In the genomic region with DNA sequence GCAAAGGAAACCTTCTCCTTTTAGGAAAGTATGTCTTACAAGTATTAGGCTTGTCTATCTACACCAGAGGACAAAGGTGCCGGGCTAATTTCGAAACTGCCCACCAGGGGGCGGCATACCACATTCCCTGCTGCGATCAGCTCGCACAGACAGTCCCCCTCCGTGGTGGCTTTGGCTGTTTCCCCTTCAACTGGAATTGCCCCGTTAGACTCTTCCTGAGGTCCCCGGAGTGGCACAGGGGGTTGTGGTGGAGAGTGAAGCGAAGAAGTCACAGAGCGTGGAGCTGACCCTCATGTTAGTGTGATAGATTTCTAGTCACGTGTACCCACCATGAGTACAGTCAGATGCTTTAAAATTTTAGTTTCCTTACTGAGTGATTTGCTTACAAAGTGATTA, we compare ENCODE assay signal across 8 cellular contexts. TPM values are rescaled to one million over a fixed set of nuclear protein-coding genes. Genes with fewer than 3 reads are reported as not detected.
DNase-seq lines count a peak whose midpoint lies in the region; TF ChIP-seq lines count a peak whose summit lies in the region.

No MANE protein-coding gene starts in this region.

- CTCF ChIA-PET in activated naive CD4-positive, alpha-beta T cell treated with anti-CD3 and anti-CD28 coated beads, Interleukin-2, amount 10 ng/mL, durations not matched to agents 7 days and 5 days (lab: Charles Lee): interaction anchor here (0.7 to 6.6 kb wide), 29 partner anchors 10 to 408 kb away, joined by 3 to 163 read pairs (median 7); partner anchors contain the start of genes PTTG1 and SLU7

- H3K36me3 ChIP-seq in MG63 (no peaks in the 10 kb centered on the region), thymus (ENCODE audit: control insufficient read depth, insufficient read depth) (no peaks in the 10 kb centered on the region)

- intact Hi-C loops in head of caudate nucleus (cut with DNase I): no loop called here

- under 1% methylated on average over 11 of the region's 11 CpGs for WGBS in thymus

- peak; percentile 96 for TF ChIP-seq CTCF in osteocyte (IDR thresholded peaks at IDR 0.05)

- no peaks in the 10 kb centered on the region for H3K9me3 Mint-ChIP-seq in activated naive CD4-positive, alpha-beta T cell treated with anti-CD3 and anti-CD28 coated beads, Interleukin-2, amount 10 ng/mL, durations not matched to agents 7 days and 5 days
- no peaks in the 10 kb centered on the region for H3K9me3 Mint-ChIP-seq in osteocyte (ENCODE audit: unreplicated experiment)

- peak overlapping the region; percentile 72 for H3K27ac Mint-ChIP-seq in activated naive CD4-positive, alpha-beta T cell treated with anti-CD3 and anti-CD28 coated beads, Interleukin-2, amount 10 ng/mL, durations not matched to agents 7 days and 5 days
- H3K27ac Mint-ChIP-seq in osteocyte (ENCODE audit: unreplicated experiment): peak overlapping the region; percentile 33

- no peaks in the 10 kb centered on the region for H3K36me3 Mint-ChIP-seq in activated naive CD4-positive, alpha-beta T cell treated with anti-CD3 and anti-CD28 coated beads, Interleukin-2, amount 10 ng/mL, durations not matched to agents 7 days and 5 days
- no peaks in the 10 kb centered on the region for H3K36me3 Mint-ChIP-seq in osteocyte (ENCODE audit: unreplicated experiment)

- H3K9me3 ChIP-seq in MG63 (no peaks in the 10 kb centered on the region), thymus (ENCODE audit: control insufficient read depth) (no peaks in the 10 kb centered on the region)

- H3K27me3 ChIP-seq in MG63 (no peaks in the 10 kb centered on the region), thymus (ENCODE audit: control insufficient read depth, insufficient read depth) (no peaks in the 10 kb centered on the region)

- peak; percentile 88 for DNase-seq in GM03348 (ENCODE audit: low spot score)
- DNase-seq in HCEC 1CT: peak; percentile 55
- DNase-seq in MG63: peak; percentile 77
- DNase-seq in SK-MEL-5 (ENCODE audit: low read depth, low spot score): peak; percentile 89
- DNase-seq in activated naive CD4-positive, alpha-beta T cell treated with anti-CD3 and anti-CD28 coated beads, Interleukin-2, amount 10 ng/mL, durations not matched to agents 7 days and 5 days: peak; percentile 88
- peak; percentile 81 to 97 (median 92) for DNase-seq in head of caudate nucleus
- peak; percentile 93 for DNase-seq in osteocyte (ENCODE audit: extremely low spot score, unreplicated experiment)

- peaks cover 27% of the 10 kb centered on the region for H3K4me1 Mint-ChIP-seq in activated naive CD4-positive, alpha-beta T cell treated with anti-CD3 and anti-CD28 coated beads, Interleukin-2, amount 10 ng/mL, durations not matched to agents 7 days and 5 days
- H3K4me1 Mint-ChIP-seq in osteocyte (ENCODE audit: unreplicated experiment): peaks cover 10% of the 10 kb centered on the region

- H3K4me3 ChIP-seq in MG63 (peak overlapping the region; percentile 52), thymus (ENCODE audit: low read length) (peak overlapping the region; percentile 53)

- no peaks in the 10 kb centered on the region for H3K4me1 ChIP-seq in thymus (ENCODE audit: control insufficient read depth, insufficient read depth, low read length)

- peaks cover 18% of the 10 kb centered on the region for H3K27me3 Mint-ChIP-seq in activated naive CD4-positive, alpha-beta T cell treated with anti-CD3 and anti-CD28 coated beads, Interleukin-2, amount 10 ng/mL, durations not matched to agents 7 days and 5 days
- H3K27me3 Mint-ChIP-seq in osteocyte (ENCODE audit: unreplicated experiment): peaks cover 41% of the 10 kb centered on the region

- H3K27ac ChIP-seq in thymus (ENCODE audit: low read depth): peak overlapping the region; percentile 77

- H3K4me3 Mint-ChIP-seq in activated naive CD4-positive, alpha-beta T cell treated with anti-CD3 and anti-CD28 coated beads, Interleukin-2, amount 10 ng/mL, durations not matched to agents 7 days and 5 days: peak overlapping the region; percentile 80
- H3K4me3 Mint-ChIP-seq in osteocyte (ENCODE audit: unreplicated experiment): peak overlapping the region; percentile 81

- in situ Hi-C loops in SK-MEL-5 (cut with HindIII; ENCODE audit: low pct_unique_long_range_greater_than_20kb, low sequenced_read_pairs): no loop called here

RNA-seq across cellular contexts. Expression of gene PTTG1, which starts 17.5 kb away (rescaled TPM):
- 567 and 761 TPM in 2 replicates for total RNA-seq in MG63 (2014; rRNA removed; shearing (Covaris generic); ENCODE audit: low replicate concordance)
- total RNA-seq in SK-MEL-5 (2014; rRNA removed; shearing (Covaris generic)): 238 and 294 TPM in 2 replicates
- 277 and 486 TPM in 2 replicates for polyA plus RNA-seq in SK-MEL-5 (2015; cell fraction: cytosol; rRNA removed)
- polyA plus RNA-seq in SK-MEL-5 (2015; cell fraction: nucleus; rRNA removed): 132 and 221 TPM in 2 replicates
- 20.7 and 21.3 TPM in 2 replicates for total RNA-seq in osteocyte
- 72.9 TPM for polyA plus RNA-seq in thymus

RNA-seq across cellular contexts. Expression of gene SLU7, which starts 20.3 kb away (rescaled TPM):
- 42.3 and 88.8 TPM in 2 replicates for total RNA-seq in MG63 (2014; rRNA removed; shearing (Covaris generic); ENCODE audit: low replicate concordance)
- 66.9 and 70.7 TPM in 2 replicates for total RNA-seq in SK-MEL-5 (2014; rRNA removed; shearing (Covaris generic))
- 59.7 and 70.1 TPM in 2 replicates for polyA plus RNA-seq in SK-MEL-5 (2015; cell fraction: cytosol; rRNA removed)
- 32.4 and 33.6 TPM in 2 replicates for polyA plus RNA-seq in SK-MEL-5 (2015; cell fraction: nucleus; rRNA removed)
- total RNA-seq in osteocyte: 34.8 and 54.1 TPM in 2 replicates
- 45.3 TPM for polyA plus RNA-seq in thymus

RNA-seq across cellular contexts. Expression of gene FAM200C, which starts 39.3 kb away (rescaled TPM):
- total RNA-seq in MG63 (2014; rRNA removed; shearing (Covaris generic); ENCODE audit: low replicate concordance): 4.9 and 6.3 TPM in 2 replicates
- 7.7 and 8.1 TPM in 2 replicates for total RNA-seq in SK-MEL-5 (2014; rRNA removed; shearing (Covaris generic))
- 2.9 and 5.1 TPM in 2 replicates for polyA plus RNA-seq in SK-MEL-5 (2015; cell fraction: cytosol; rRNA removed)
- 9.9 and 14.7 TPM in 2 replicates for polyA plus RNA-seq in SK-MEL-5 (2015; cell fraction: nucleus; rRNA removed)
- 4.3 and 6.2 TPM in 2 replicates for total RNA-seq in osteocyte
- polyA plus RNA-seq in thymus: 5.5 TPM

Comparison
In these comparisons a context has a peak if more than half of its experiments do, and no peak if none do; other contexts are left out.
1. Peak in every context shown above with its lines: DNase-seq, H3K4me3 ChIP-seq and H3K27ac ChIP-seq.
2. RNA of gene PTTG1, which starts 17.5 kb away (total RNA-seq): 567 to 761 TPM in MG63 and 238 to 294 TPM in SK-MEL-5; 20.7 to 21.3 TPM in osteocyte; every median in the first group is over 10 times any median in the second.